Comparison of ENCODE assay signal across 1 cellular context in genomic region chr22:50146440-50147228, GRCh38.
TF ChIP-seq lines count a peak whose summit lies in the region.

No MANE protein-coding gene starts in this region.

TF ChIP-seq in K562, 482 proteins besides CTCF, POLR2A, EP300 and RAD21:
- TF ChIP-seq, protein P1, sequence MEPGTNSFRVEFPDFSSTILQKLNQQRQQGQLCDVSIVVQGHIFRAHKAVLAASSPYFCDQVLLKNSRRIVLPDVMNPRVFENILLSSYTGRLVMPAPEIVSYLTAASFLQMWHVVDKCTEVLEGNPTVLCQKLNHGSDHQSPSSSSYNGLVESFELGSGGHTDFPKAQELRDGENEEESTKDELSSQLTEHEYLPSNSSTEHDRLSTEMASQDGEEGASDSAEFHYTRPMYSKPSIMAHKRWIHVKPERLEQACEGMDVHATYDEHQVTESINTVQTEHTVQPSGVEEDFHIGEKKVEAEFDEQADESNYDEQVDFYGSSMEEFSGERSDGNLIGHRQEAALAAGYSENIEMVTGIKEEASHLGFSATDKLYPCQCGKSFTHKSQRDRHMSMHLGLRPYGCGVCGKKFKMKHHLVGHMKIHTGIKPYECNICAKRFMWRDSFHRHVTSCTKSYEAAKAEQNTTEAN (CRISPR knock-in tag; IDR thresholded peaks at IDR 0.05), result no peak
- no peak for TF ChIP-seq BRD9 (IDR thresholded peaks at IDR 0.05; ENCODE audit: low read depth, partially characterized antibody)
- peak; percentile 84 for TF ChIP-seq ZBTB33 (CRISPR knock-in tag; IDR thresholded peaks at IDR 0.05)
- no peak for TF ChIP-seq ZNF785 (CRISPR knock-in tag; IDR thresholded peaks at IDR 0.05)
- TF ChIP-seq NR2C1 (IDR thresholded peaks at IDR 0.05), result peak; percentile 50; the same call in 1 of the 2 replicates
- TF ChIP-seq NR2C1 (tag; IDR thresholded peaks at IDR 0.05), result peak; percentile 54
- TF ChIP-seq SMAD4 (CRISPR knock-in tag; conservative IDR thresholded peaks at IDR 0.05), result no peak
- TF ChIP-seq ZNF589 (CRISPR knock-in tag; IDR thresholded peaks at IDR 0.05; ENCODE audit: low read depth), result no peak
- TF ChIP-seq, protein P2, sequence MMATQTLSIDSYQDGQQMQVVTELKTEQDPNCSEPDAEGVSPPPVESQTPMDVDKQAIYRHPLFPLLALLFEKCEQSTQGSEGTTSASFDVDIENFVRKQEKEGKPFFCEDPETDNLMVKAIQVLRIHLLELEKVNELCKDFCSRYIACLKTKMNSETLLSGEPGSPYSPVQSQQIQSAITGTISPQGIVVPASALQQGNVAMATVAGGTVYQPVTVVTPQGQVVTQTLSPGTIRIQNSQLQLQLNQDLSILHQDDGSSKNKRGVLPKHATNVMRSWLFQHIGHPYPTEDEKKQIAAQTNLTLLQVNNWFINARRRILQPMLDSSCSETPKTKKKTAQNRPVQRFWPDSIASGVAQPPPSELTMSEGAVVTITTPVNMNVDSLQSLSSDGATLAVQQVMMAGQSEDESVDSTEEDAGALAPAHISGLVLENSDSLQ (IDR thresholded peaks at IDR 0.05), result 0 out of 2 replicates have a peak, but pooled peaks have one; percentile 25
- TF ChIP-seq, protein P3, sequence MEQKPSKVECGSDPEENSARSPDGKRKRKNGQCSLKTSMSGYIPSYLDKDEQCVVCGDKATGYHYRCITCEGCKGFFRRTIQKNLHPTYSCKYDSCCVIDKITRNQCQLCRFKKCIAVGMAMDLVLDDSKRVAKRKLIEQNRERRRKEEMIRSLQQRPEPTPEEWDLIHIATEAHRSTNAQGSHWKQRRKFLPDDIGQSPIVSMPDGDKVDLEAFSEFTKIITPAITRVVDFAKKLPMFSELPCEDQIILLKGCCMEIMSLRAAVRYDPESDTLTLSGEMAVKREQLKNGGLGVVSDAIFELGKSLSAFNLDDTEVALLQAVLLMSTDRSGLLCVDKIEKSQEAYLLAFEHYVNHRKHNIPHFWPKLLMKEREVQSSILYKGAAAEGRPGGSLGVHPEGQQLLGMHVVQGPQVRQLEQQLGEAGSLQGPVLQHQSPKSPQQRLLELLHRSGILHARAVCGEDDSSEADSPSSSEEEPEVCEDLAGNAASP (IDR thresholded peaks at IDR 0.05), result no peak
- no peak for TF ChIP-seq LARP7 (IDR thresholded peaks at IDR 0.05)
- TF ChIP-seq ZNF436 (CRISPR knock-in tag; IDR thresholded peaks at IDR 0.05), result no peak
- 0 out of 2 replicates have a peak, but pooled peaks have one; percentile 26 for TF ChIP-seq KLF16 (IDR thresholded peaks at IDR 0.05)
- peak; percentile 35; the same call in 1 of the 2 replicates for TF ChIP-seq JUND (IDR thresholded peaks at IDR 0.05; ENCODE audit: borderline replicate concordance, low read depth, low read length)
- TF ChIP-seq JUND (tag; IDR thresholded peaks at IDR 0.05; ENCODE audit: borderline replicate concordance, low read depth, low read length), result no peak
- no peak for TF ChIP-seq LEF1 (IDR thresholded peaks at IDR 0.05)
- TF ChIP-seq, protein P4, sequence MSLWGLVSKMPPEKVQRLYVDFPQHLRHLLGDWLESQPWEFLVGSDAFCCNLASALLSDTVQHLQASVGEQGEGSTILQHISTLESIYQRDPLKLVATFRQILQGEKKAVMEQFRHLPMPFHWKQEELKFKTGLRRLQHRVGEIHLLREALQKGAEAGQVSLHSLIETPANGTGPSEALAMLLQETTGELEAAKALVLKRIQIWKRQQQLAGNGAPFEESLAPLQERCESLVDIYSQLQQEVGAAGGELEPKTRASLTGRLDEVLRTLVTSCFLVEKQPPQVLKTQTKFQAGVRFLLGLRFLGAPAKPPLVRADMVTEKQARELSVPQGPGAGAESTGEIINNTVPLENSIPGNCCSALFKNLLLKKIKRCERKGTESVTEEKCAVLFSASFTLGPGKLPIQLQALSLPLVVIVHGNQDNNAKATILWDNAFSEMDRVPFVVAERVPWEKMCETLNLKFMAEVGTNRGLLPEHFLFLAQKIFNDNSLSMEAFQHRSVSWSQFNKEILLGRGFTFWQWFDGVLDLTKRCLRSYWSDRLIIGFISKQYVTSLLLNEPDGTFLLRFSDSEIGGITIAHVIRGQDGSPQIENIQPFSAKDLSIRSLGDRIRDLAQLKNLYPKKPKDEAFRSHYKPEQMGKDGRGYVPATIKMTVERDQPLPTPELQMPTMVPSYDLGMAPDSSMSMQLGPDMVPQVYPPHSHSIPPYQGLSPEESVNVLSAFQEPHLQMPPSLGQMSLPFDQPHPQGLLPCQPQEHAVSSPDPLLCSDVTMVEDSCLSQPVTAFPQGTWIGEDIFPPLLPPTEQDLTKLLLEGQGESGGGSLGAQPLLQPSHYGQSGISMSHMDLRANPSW (CRISPR knock-in tag; IDR thresholded peaks at IDR 0.05), result no peak
- TF ChIP-seq KLF10 (CRISPR knock-in tag; IDR thresholded peaks at IDR 0.05), result no peak
- TF ChIP-seq DEAF1 (CRISPR knock-in tag; IDR thresholded peaks at IDR 0.05), result peak; percentile 35; the same call in 1 of the 2 replicates
- no peak for TF ChIP-seq NR2C2 (CRISPR knock-in tag; IDR thresholded peaks at IDR 0.05)
- TF ChIP-seq NR2C2 (tag; IDR thresholded peaks at IDR 0.05), result peak; percentile 73
- TF ChIP-seq TOE1 (IDR thresholded peaks at IDR 0.05; ENCODE audit: borderline replicate concordance), result no peak
- TF ChIP-seq TOE1 (CRISPR knock-in tag; IDR thresholded peaks at IDR 0.05; ENCODE audit: borderline replicate concordance, low read depth), result no peak
- peak; percentile 69 for TF ChIP-seq SMC3 (conservative IDR thresholded peaks at IDR 0.05; ENCODE audit: insufficient read depth, low read depth, low read length)
- peak; percentile 84 for TF ChIP-seq MEIS2 (IDR thresholded peaks at IDR 0.05; ENCODE audit: partially characterized antibody)
- TF ChIP-seq ZNF445 (CRISPR knock-in tag; IDR thresholded peaks at IDR 0.05; ENCODE audit: low read depth), result no peak
- TF ChIP-seq, protein P5, sequence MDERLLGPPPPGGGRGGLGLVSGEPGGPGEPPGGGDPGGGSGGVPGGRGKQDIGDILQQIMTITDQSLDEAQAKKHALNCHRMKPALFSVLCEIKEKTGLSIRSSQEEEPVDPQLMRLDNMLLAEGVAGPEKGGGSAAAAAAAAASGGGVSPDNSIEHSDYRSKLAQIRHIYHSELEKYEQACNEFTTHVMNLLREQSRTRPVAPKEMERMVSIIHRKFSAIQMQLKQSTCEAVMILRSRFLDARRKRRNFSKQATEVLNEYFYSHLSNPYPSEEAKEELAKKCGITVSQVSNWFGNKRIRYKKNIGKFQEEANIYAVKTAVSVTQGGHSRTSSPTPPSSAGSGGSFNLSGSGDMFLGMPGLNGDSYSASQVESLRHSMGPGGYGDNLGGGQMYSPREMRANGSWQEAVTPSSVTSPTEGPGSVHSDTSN (CRISPR knock-in tag; IDR thresholded peaks at IDR 0.05; ENCODE audit: low read depth), result no peak
- TF ChIP-seq, protein P5 (tag; conservative IDR thresholded peaks at IDR 0.05; ENCODE audit: low read depth), result peak; percentile 82
- TF ChIP-seq ZNF384 (IDR thresholded peaks at IDR 0.05; ENCODE audit: low read depth, low read length), result peak; percentile 81
- peak; percentile 29; the same call in 1 of the 2 replicates for TF ChIP-seq STAG1 (CRISPR knock-in tag; IDR thresholded peaks at IDR 0.05; ENCODE audit: borderline replicate concordance)
